Comparison of ENCODE assay signal across 8 cellular contexts in the genomic region with DNA sequence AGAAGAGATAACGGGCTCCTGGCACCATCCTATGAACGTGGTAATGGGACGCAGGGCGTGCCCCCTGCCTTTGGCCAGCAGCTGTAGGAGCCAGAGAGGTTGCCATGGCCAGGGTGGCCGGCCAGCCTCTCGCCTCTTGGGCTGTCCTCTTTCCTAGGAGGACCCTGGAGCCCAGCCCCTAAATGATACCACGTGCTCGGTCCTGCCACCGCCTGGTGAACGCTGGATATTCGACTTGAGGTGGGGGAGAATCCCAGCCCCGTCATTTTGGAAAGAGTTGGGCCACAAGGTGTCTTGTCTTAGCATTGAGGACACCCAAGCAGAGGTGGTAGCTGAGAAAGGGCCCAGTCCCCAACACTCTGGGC. TPM values are rescaled to one million over a fixed set of nuclear protein-coding genes. Genes with fewer than 3 reads are reported as not detected.
DNase-seq lines count a peak whose midpoint lies in the region; ATAC-seq, FAIRE-seq and TF ChIP-seq lines count a peak whose summit lies in the region.

No MANE protein-coding gene starts in this region.

- peak overlapping the region; percentile 39 for H3K4me3 ChIP-seq in bronchial epithelial cell (ENCODE audit: low read depth, low read length)
- peak overlapping the region in 2 of 3 experiments; percentile 55 to 70; a peak in 3 of 6 replicates for H3K4me3 ChIP-seq in HepG2 (replicated peaks in 1 of 3; ENCODE audit: insufficient read depth in 1 of 3, low read depth in 2 of 3, low read length in 3 of 3)
- peak overlapping the region; percentile 86 for H3K4me3 ChIP-seq in thoracic aorta

- POLR2A ChIA-PET in HepG2 (lab: Yijun Ruan, JAX) = no interaction called here

- H4K20me1 ChIP-seq in HepG2 (ENCODE audit: insufficient read depth, low read length) = no peaks in the 10 kb centered on the region

- peak; percentile 20 for ATAC-seq in GM21825 (IDR thresholded peaks at IDR 0.05; ENCODE audit: unreplicated experiment)
- ATAC-seq in HepG2 = peak; percentile 47
- no peak for ATAC-seq in thoracic aorta (ENCODE audit: insufficient number of reproducible peaks, low FRiP score, low read depth)

- H3K36me3 ChIP-seq in bronchial epithelial cell (ENCODE audit: control insufficient read depth, insufficient read depth, low read length) = no peaks in the 10 kb centered on the region
- no peaks in the 10 kb centered on the region for H3K36me3 ChIP-seq in HepG2 (replicated peaks in 1 of 2; ENCODE audit: control insufficient read depth in 1 of 2, insufficient read depth in 2 of 2, low read length in 2 of 2)
- no peaks in the 10 kb centered on the region for H3K36me3 ChIP-seq in thoracic aorta

- BruUV-seq in HepG2 (replicated peaks; lab: Mats Ljungman, UMichigan) = no TSS peak

- peaks cover 6% of the 10 kb centered on the region for H3K27me3 ChIP-seq in bronchial epithelial cell (ENCODE audit: control insufficient read depth, insufficient read depth, low read length)
- peaks cover 12 to 53% of the 10 kb centered on the region in 2 experiments; a peak in 4 of 5 replicates for H3K27me3 ChIP-seq in HepG2 (ENCODE audit: control insufficient read depth in 1 of 2, insufficient read depth in 2 of 2, low read length in 2 of 2)
- H3K27me3 ChIP-seq in thoracic aorta (replicated peaks; ENCODE audit: insufficient read depth) = no peaks in the 10 kb centered on the region

- WGBS in HepG2 (ENCODE audit: low lambda C conversion rate) = no CpG with 5 or more reads among the region's 12 CpGs

- H3K4me1 ChIP-seq in HepG2 (ENCODE audit: insufficient read depth, low read length) (peaks cover 6% of the 10 kb centered on the region; the same call in 1 of the 2 replicates), thoracic aorta (ENCODE audit: control insufficient read depth in 1 of 2, low read depth in 2 of 2) (peaks cover 17 to 40% of the 10 kb centered on the region in 2 donors)

- FAIRE-seq in bronchial epithelial cell (lab: Jason Lieb, UNC) = no peak
- no peak for FAIRE-seq in HepG2 (lab: Jason Lieb, UNC)

- TF ChIP-seq POLR2A in HepG2 (IDR thresholded peaks at IDR 0.05; ENCODE audit: insufficient read depth in 1 of 2, low read depth in 2 of 2, low read length in 2 of 2) = no peak

- H2AFZ ChIP-seq in HepG2 (ENCODE audit: low read length) = no peak overlapping the region

- in situ Hi-C loops in HepG2 (cut with HindIII; ENCODE audit: extremely low pct_ligation_motif_present, low pct_unique_long_range_greater_than_20kb) = no loop called here

- CTCF ChIA-PET in HepG2 (lab: Yijun Ruan, JAX; ENCODE audit: low intra/inter-chr PET ratio, low total read pairs) = no interaction called here

- intact Hi-C loops in HepG2 (cut with micrococcal nuclease; ENCODE audit: unreplicated experiment) = no loop called here

- H3K27ac ChIP-seq in HepG2 (ENCODE audit: extremely low read length, insufficient read depth, low read length) (no peak overlapping the region), thoracic aorta (peak overlapping the region; percentile 50 to 53)

- TF ChIP-seq CTCF in bronchial epithelial cell (IDR thresholded peaks at IDR 0.05; ENCODE audit: insufficient read depth, low read length, severe bottlenecking) = no peak
- no peak for TF ChIP-seq CTCF in HepG2 (CRISPR knock-in tag; IDR thresholded peaks at IDR 0.05)
- no peak for TF ChIP-seq CTCF in thoracic aorta (IDR thresholded peaks at IDR 0.05)

- no peak overlapping the region for H3K9ac ChIP-seq in HepG2 (ENCODE audit: insufficient read depth, low read depth, low read length)

- H3K79me2 ChIP-seq in HepG2 (ENCODE audit: insufficient read depth, low read length) = no peaks in the 10 kb centered on the region

- TF ChIP-seq EP300 in HepG2 (IDR thresholded peaks at IDR 0.05; ENCODE audit: low read depth in 2 of 2, low read length in 2 of 2) (no peak), HepG2 (CRISPR knock-in tag; IDR thresholded peaks at IDR 0.05; ENCODE audit: borderline replicate concordance) (no peak)

- DNase-seq in Daoy (ENCODE audit: low read depth) (peak; percentile 27), NCI-H69 (lab: John Stamatoyannopoulos, UW) (peak; percentile 26), bronchial epithelial cell (ENCODE audit: low read depth) (no peak), HepG2 (ENCODE audit: low spot score) (no peak), thoracic aorta (ENCODE audit: low spot score) (no peak), NCI-H1417 treated with DMSO at 0.1 percent for 48 hours (lab: John Stamatoyannopoulos, UW) (no peak), NAMALWA (ENCODE audit: low spot score) (no peak)

- peak overlapping the region; percentile 85 for H3K4me2 ChIP-seq in HepG2 (ENCODE audit: low read depth, low read length)

- no peak for TF ChIP-seq RAD21 in HepG2 (CRISPR knock-in tag; IDR thresholded peaks at IDR 0.05)

- H3K9me3 ChIP-seq in HepG2 (ENCODE audit: low read length) (no peaks in the 10 kb centered on the region), thoracic aorta (no peaks in the 10 kb centered on the region)

TF ChIP-seq in HepG2, 621 proteins besides CTCF, POLR2A, EP300 and RAD21 (continues in another document):
- TF ChIP-seq ESRRA (CRISPR knock-in tag; IDR thresholded peaks at IDR 0.05; ENCODE audit: low read depth) (no peak), MXD1 (CRISPR knock-in tag; IDR thresholded peaks at IDR 0.05) (0 out of 2 replicates have a peak, but pooled peaks have one; percentile 22), KDM5B (CRISPR knock-in tag; IDR thresholded peaks at IDR 0.05; ENCODE audit: borderline replicate concordance) (0 out of 2 replicates have a peak, but pooled peaks have one; percentile 27), RAD51 (IDR thresholded peaks at IDR 0.05; ENCODE audit: borderline replicate concordance) (no peak), SP1 (IDR thresholded peaks at IDR 0.05) (no peak), SP1 (CRISPR knock-in tag; IDR thresholded peaks at IDR 0.05) (peak; percentile 1; the same call in 1 of the 2 replicates)
- TF ChIP-seq, protein P1, sequence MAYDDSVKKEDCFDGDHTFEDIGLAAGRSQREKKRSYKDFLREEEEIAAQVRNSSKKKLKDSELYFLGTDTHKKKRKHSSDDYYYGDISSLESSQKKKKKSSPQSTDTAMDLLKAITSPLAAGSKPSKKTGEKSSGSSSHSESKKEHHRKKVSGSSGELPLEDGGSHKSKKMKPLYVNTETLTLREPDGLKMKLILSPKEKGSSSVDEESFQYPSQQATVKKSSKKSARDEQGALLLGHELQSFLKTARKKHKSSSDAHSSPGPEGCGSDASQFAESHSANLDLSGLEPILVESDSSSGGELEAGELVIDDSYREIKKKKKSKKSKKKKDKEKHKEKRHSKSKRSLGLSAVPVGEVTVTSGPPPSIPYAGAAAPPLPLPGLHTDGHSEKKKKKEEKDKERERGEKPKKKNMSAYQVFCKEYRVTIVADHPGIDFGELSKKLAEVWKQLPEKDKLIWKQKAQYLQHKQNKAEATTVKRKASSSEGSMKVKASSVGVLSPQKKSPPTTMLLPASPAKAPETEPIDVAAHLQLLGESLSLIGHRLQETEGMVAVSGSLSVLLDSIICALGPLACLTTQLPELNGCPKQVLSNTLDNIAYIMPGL (CRISPR knock-in tag; IDR thresholded peaks at IDR 0.05; ENCODE audit: borderline replicate concordance in 1 of 2, low read depth in 1 of 2) = 0 out of 4 replicates have a peak, but pooled peaks of 1 of the 2 experiments have one; percentile 5
- TF ChIP-seq, protein P2, sequence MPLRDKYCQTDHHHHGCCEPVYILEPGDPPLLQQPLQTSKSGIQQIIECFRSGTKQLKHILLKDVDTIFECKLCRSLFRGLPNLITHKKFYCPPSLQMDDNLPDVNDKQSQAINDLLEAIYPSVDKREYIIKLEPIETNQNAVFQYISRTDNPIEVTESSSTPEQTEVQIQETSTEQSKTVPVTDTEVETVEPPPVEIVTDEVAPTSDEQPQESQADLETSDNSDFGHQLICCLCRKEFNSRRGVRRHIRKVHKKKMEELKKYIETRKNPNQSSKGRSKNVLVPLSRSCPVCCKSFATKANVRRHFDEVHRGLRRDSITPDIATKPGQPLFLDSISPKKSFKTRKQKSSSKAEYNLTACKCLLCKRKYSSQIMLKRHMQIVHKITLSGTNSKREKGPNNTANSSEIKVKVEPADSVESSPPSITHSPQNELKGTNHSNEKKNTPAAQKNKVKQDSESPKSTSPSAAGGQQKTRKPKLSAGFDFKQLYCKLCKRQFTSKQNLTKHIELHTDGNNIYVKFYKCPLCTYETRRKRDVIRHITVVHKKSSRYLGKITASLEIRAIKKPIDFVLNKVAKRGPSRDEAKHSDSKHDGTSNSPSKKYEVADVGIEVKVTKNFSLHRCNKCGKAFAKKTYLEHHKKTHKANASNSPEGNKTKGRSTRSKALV (CRISPR knock-in tag; IDR thresholded peaks at IDR 0.05) = peak; percentile 13; the same call in 1 of the 2 replicates

RNA-seq across cellular contexts. Expression of gene NRG2, which starts 0.4 kb away (rescaled TPM):
- 0.17 and 0.48 TPM in 2 replicates for total RNA-seq in Daoy (2014; rRNA removed; shearing (Covaris generic))
- under 0.01 TPM in 2 replicates for total RNA-seq in bronchial epithelial cell
- not detected in 2 replicates for total RNA-seq in HepG2 (2016; rRNA removed; fragmentation: Illumina TruSeq; extraction: Trizol)
- not detected in 2 replicates for total RNA-seq in HepG2 (2016; cell fraction: cytosol; rRNA removed; fragmentation: Illumina TruSeq; extraction: Trizol; ENCODE audit: low read depth)
- not detected in 2 replicates for total RNA-seq in HepG2 (2016; cell fraction: insoluble cytoplasmic fraction; rRNA removed; fragmentation: Illumina TruSeq; extraction: Trizol)
- total RNA-seq in HepG2 (2016; cell fraction: membrane; rRNA removed; fragmentation: Illumina TruSeq; extraction: Trizol) = not detected in 2 replicates
- total RNA-seq in HepG2 (2016; cell fraction: nucleus; rRNA removed; fragmentation: Illumina TruSeq; extraction: Trizol) = not detected in 2 replicates
- not detected in 2 replicates for polyA plus RNA-seq in HepG2 (2011; rRNA removed)
- polyA plus RNA-seq in HepG2 (2011; cell fraction: cytosol; rRNA removed) = not detected in 2 replicates
- not detected in 2 replicates for polyA plus RNA-seq in HepG2 (2011; cell fraction: nucleus; rRNA removed)
- polyA plus RNA-seq in HepG2 (2012) = not detected in 2 replicates
- not detected in 2 replicates for polyA plus RNA-seq in HepG2 (2016; cell fraction: cytosol; fragmentation: Illumina TruSeq; extraction: Trizol; ENCODE audit: low read depth)
- polyA plus RNA-seq in HepG2 (2016; cell fraction: insoluble cytoplasmic fraction; fragmentation: Illumina TruSeq; extraction: Trizol; ENCODE audit: low read depth) = not detected in 2 replicates
- polyA plus RNA-seq in HepG2 (2016; cell fraction: membrane; fragmentation: Illumina TruSeq; extraction: Trizol; ENCODE audit: low read depth) = not detected in 2 replicates
- polyA plus RNA-seq in HepG2 (2016; cell fraction: nucleus; fragmentation: Illumina TruSeq; extraction: Trizol; ENCODE audit: insufficient read depth, low read depth) = not detected in 2 replicates
- not detected in 2 replicates for polyA minus RNA-seq in HepG2 (2011; rRNA and poly(A)+ RNA removed; ENCODE audit: low replicate concordance)
- polyA minus RNA-seq in HepG2 (2011; cell fraction: cytosol; rRNA and poly(A)+ RNA removed) = not detected in 2 replicates
- not detected in 2 replicates for polyA minus RNA-seq in HepG2 (2011; cell fraction: nucleus; rRNA and poly(A)+ RNA removed)
- 1 to 10 TPM; 2.3 to 6.9 TPM for total RNA-seq in thoracic aorta

Comparison
In these comparisons a context has a peak if more than half of its experiments do, and no peak if none do; other contexts are left out.
1. DNase-seq: peak in Daoy (single experiment) and NCI-H69 (single experiment); none in bronchial epithelial cell (single experiment), HepG2 (single experiment), thoracic aorta (single experiment), NCI-H1417 treated with DMSO at 0.1 percent for 48 hours (single experiment) and NAMALWA (single experiment).
2. Peak in every context shown above with its lines, with median percentiles within 50 percentile points of each other: H3K4me3 ChIP-seq.